ENCODE assay signal across 18 cellular contexts in the genomic region with DNA sequence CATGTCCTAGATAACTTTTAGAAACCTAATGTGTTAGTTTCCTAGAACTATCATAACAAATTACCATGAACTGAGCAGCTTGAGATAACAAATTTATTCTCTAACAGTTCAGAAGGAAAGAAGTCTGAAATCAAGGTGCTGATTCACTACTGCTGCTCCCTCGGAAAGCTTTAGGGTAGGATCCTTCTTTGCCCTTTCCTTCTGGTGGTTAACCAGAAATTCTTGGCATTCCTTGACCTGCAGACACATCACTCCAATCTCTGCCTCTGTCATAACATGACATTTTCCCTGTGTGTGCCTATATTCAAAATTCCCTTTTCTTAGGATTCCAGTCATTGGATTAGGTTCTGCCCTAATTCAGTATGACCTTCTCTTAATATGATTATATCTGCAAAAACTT.
DNase-seq lines count a peak whose midpoint lies in the region; ATAC-seq and TF ChIP-seq lines count a peak whose summit lies in the region.
"Had no signal": no experiment of that assay in that cellular context is flagged by ENCODE, and none has a peak within 500 bp of the region (broad histone marks: within the 10 kb centered on the region; RNA-seq: fewer than 3 reads in every experiment).

No MANE protein-coding gene starts in this region.

- ATAC-seq in HG03378 (IDR thresholded peaks at IDR 0.05; ENCODE audit: unreplicated experiment) (no peak), GM19463 (IDR thresholded peaks at IDR 0.05; ENCODE audit: unreplicated experiment) (no peak)

- intact Hi-C loops in testis (cut with DNase I; ENCODE audit: low total_unique reads) = no loop called here

- H3K4me3 ChIP-seq in OCI-LY3 (ENCODE audit: low read length) (no peak overlapping the region), mesodermal cell (ENCODE audit: extremely low read depth, insufficient read depth, low read length, poor library complexity, severe bottlenecking) (no peak overlapping the region), testis (no peak overlapping the region)
- H3K4me3 ChIP-seq: skin epidermis had no signal

- H3K27me3 ChIP-seq in OCI-LY3 (ENCODE audit: low read depth, low read length) (no peaks in the 10 kb centered on the region), testis (no peaks in the 10 kb centered on the region)

- no peaks in the 10 kb centered on the region for H4K20me1 ChIP-seq in OCI-LY3 (ENCODE audit: insufficient read depth, low read length)

- DNase-seq in ELF-1 (ENCODE audit: low read depth, low spot score) = peak; percentile 37
- DNase-seq in dedifferentiated amniotic fluid mesenchymal stem cell (ENCODE audit: extremely low spot score) = peak; percentile 23
- DNase-seq in DMS 273 (lab: John Stamatoyannopoulos, UW; ENCODE audit: unreplicated experiment) = no peak
- DNase-seq in testis = no peak
- DNase-seq: activated CD4-positive, alpha-beta T cell treated with anti-CD3 and anti-CD28 coated beads, Interleukin-2, amount 10 ng/mL, durations not matched to agents 7 days and 5 days; activated effector memory CD4-positive, alpha-beta T cell treated with anti-CD3 and anti-CD28 coated beads, Interleukin-2, amount 50 U/mL, for 16 hours; C1 segment of cervical spinal cord; cortex of kidney; GOT3; hypothalamus; Kasumi-1; NCI-H2227 treated with DMSO at 0.1 percent for 48 hours; SIG-M5 had no signal

- TF ChIP-seq CTCF in OCI-LY3 (IDR thresholded peaks at IDR 0.05; ENCODE audit: low read depth, low read length) (no peak), testis (IDR thresholded peaks at IDR 0.05) (no peak)

- 9% methylated on average over 1 of the region's 1 CpG; no CpG with 5 or more reads in 1 of the 2 experiments for WGBS in mesodermal cell (ENCODE audit: insufficient coverage in 2 of 2), 2 experiments
- 63 to 78% methylated on average over 1 of the region's 1 CpG for WGBS in testis, 2 donors

- H3K4me2 ChIP-seq in OCI-LY3 (ENCODE audit: low read length) = no peak overlapping the region

- H3K4me1 ChIP-seq in OCI-LY3 (ENCODE audit: low read length) (peaks cover 22% of the 10 kb centered on the region), mesodermal cell (ENCODE audit: control insufficient read depth, insufficient read depth, low read length, poor library complexity, severe bottlenecking) (peaks cover 24% of the 10 kb centered on the region), testis (no peaks in the 10 kb centered on the region)

- H3K36me3 ChIP-seq in OCI-LY3 (replicated peaks; ENCODE audit: low read depth, low read length) (no peaks in the 10 kb centered on the region), mesodermal cell (ENCODE audit: control insufficient read depth, insufficient read depth, low read length) (no peaks in the 10 kb centered on the region), testis (ENCODE audit: low read depth, missing control alignments) (no peaks in the 10 kb centered on the region)

- H3K9ac ChIP-seq in OCI-LY3 (ENCODE audit: low read length) = no peak overlapping the region

- no peaks in the 10 kb centered on the region for H3K79me2 ChIP-seq in OCI-LY3 (ENCODE audit: low read length)

- H2AFZ ChIP-seq in OCI-LY3 (ENCODE audit: low read depth, low read length) = 0 out of 2 replicates have a peak overlapping the region, but pooled peaks have one; percentile 41

- H3K27ac ChIP-seq in OCI-LY3 (ENCODE audit: low read length) (no peak overlapping the region), mesodermal cell (ENCODE audit: low read depth, low read length, severe bottlenecking) (peak overlapping the region; percentile 68), testis (no peak overlapping the region)

- H3K9me3 ChIP-seq in OCI-LY3 (ENCODE audit: insufficient read depth, low read length) (no peaks in the 10 kb centered on the region), mesodermal cell (ENCODE audit: control insufficient read depth, low read length) (no peaks in the 10 kb centered on the region), testis (no peaks in the 10 kb centered on the region)

- TF ChIP-seq POLR2A in testis (IDR thresholded peaks at IDR 0.05) = no peak

Comparison
In these comparisons a context has a peak if more than half of its experiments do, and no peak if none do; other contexts are left out.
1. DNase-seq: peak in ELF-1 (single experiment) and dedifferentiated amniotic fluid mesenchymal stem cell (single experiment); none in DMS 273 (single experiment) and testis (single experiment).